35 cellular contexts compared by ENCODE assay signal in the genomic region with DNA sequence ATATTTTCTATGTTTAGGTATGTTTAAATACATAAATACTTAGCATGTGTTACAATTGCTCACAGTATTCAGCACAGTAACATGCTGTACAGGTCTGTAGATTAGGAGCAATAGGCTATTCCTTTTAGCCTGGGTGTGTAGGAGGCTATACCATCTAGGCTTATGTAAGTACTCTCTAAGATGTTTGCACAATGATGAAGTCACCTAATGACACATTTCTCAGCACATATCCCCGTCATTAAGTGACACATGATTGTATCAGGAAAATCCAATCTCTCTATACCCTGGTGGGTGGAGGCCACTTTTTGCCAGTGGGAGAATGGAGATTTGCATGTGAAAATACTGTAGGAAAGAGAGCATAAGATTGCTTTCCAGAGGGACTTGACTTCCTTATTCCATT. TPM values are rescaled to one million over a fixed set of nuclear protein-coding genes. Genes with fewer than 3 reads are reported as not detected.
"Had no signal": no experiment of that assay in that cellular context is flagged by ENCODE, and none has a peak within 500 bp of the region (broad histone marks: within the 10 kb centered on the region; RNA-seq: fewer than 3 reads in every experiment).

No MANE protein-coding gene starts in this region.

- H3K36me3 Mint-ChIP-seq: T-cell had no signal

- H3K36me3 ChIP-seq: breast epithelium, gastroesophageal sphincter, neutrophil, ovary, sigmoid colon, upper lobe of left lung had no signal

- H3K4me3 ChIP-seq: breast epithelium, gastroesophageal sphincter, hepatocyte, ovary, psoas muscle, sigmoid colon, smooth muscle cell, upper lobe of left lung had no signal

- H3K4me3 Mint-ChIP-seq: activated CD4-positive, alpha-beta memory T cell treated with anti-CD3 and anti-CD28 coated beads, Interleukin-2, amount 10 ng/mL, durations not matched to agents 7 days and 5 days; activated CD4-positive, alpha-beta T cell treated with anti-CD3 and anti-CD28 coated beads, Interleukin-2, amount 10 ng/mL, durations not matched to agents 24 days and 14 days; activated naive CD8-positive, alpha-beta T cell treated with anti-CD3 and anti-CD28 coated beads, Interleukin-2, amount 50 U/mL, for 24 hours; activated T-cell treated with anti-CD3 and anti-CD28 coated beads, Interleukin-2, amount 50 U/mL, for 24 hours; central memory CD8-positive, alpha-beta T cell; dendritic cell treated with granulocyte-macrophage colony-stimulating factor and Interleukin-4, amounts not matched to agents 40 ng/mL and 50 ng/mL, for 4 days; endodermal cell; nephron progenitor cell; stimulated activated memory B cell treated with anti-CD40 and anti-IgM and Interleukin-4, amounts not matched to agents 10 μg/mL and 1 μg/mL and 100 μg/mL, for 72 hours; stimulated activated naive CD8-positive, alpha-beta T cell treated with anti-CD3 and anti-CD28 coated beads, Interleukin-15, amount 100 ng/mL, for 72 hours; T-cell had no signal

- H3K4me1 Mint-ChIP-seq: activated CD4-positive, alpha-beta memory T cell treated with anti-CD3 and anti-CD28 coated beads, Interleukin-2, amount 10 ng/mL, durations not matched to agents 7 days and 5 days; activated CD4-positive, alpha-beta T cell treated with anti-CD3 and anti-CD28 coated beads, Interleukin-2, amount 10 ng/mL, durations not matched to agents 24 days and 14 days; activated naive CD8-positive, alpha-beta T cell treated with anti-CD3 and anti-CD28 coated beads, Interleukin-2, amount 50 U/mL, for 24 hours; central memory CD8-positive, alpha-beta T cell; stimulated activated memory B cell treated with anti-CD40 and anti-IgM and Interleukin-4, amounts not matched to agents 10 μg/mL and 1 μg/mL and 100 μg/mL, for 72 hours; stimulated activated naive CD8-positive, alpha-beta T cell treated with anti-CD3 and anti-CD28 coated beads, Interleukin-15, amount 100 ng/mL, for 72 hours; T-cell had no signal

- H3K27ac Mint-ChIP-seq: activated CD4-positive, alpha-beta memory T cell treated with anti-CD3 and anti-CD28 coated beads, Interleukin-2, amount 10 ng/mL, durations not matched to agents 7 days and 5 days; activated CD4-positive, alpha-beta T cell treated with anti-CD3 and anti-CD28 coated beads, Interleukin-2, amount 10 ng/mL, durations not matched to agents 24 days and 14 days; activated naive CD8-positive, alpha-beta T cell treated with anti-CD3 and anti-CD28 coated beads, Interleukin-2, amount 50 U/mL, for 24 hours; activated T-cell treated with anti-CD3 and anti-CD28 coated beads, Interleukin-2, amount 50 U/mL, for 24 hours; dendritic cell treated with granulocyte-macrophage colony-stimulating factor and Interleukin-4, amounts not matched to agents 40 ng/mL and 50 ng/mL, for 4 days; endodermal cell; nephron progenitor cell; stimulated activated memory B cell treated with anti-CD40 and anti-IgM and Interleukin-4, amounts not matched to agents 10 μg/mL and 1 μg/mL and 100 μg/mL, for 72 hours; stimulated activated naive CD8-positive, alpha-beta T cell treated with anti-CD3 and anti-CD28 coated beads, Interleukin-15, amount 100 ng/mL, for 72 hours; T-cell had no signal

- DNase-seq: activated CD4-positive, alpha-beta memory T cell treated with anti-CD3 and anti-CD28 coated beads, Interleukin-2, amount 10 ng/mL, durations not matched to agents 7 days and 5 days; activated CD4-positive, alpha-beta T cell treated with anti-CD3 and anti-CD28 coated beads, Interleukin-2, amount 10 ng/mL, durations not matched to agents 24 days and 14 days; activated CD4-positive, CD25-positive, alpha-beta regulatory T cell treated with anti-CD3 and anti-CD28 coated beads, Interleukin-2, amount 50 U/mL, for 72 hours; activated CD8-positive, alpha-beta memory T cell treated with anti-CD3 and anti-CD28 coated beads, Interleukin-2, amount 50 U/mL, for 48 hours; activated gamma-delta T cell treated with Interleukin-2 at 50 U/mL for 16 hours; activated naive CD4-positive, alpha-beta T cell treated with anti-CD3 and anti-CD28 coated beads, Interleukin-2, amount 50 U/mL, for 16 hours; activated naive CD8-positive, alpha-beta T cell treated with anti-CD3 and anti-CD28 coated beads, Interleukin-2, amount 50 U/mL, for 24 hours; activated T-cell treated with anti-CD3 and anti-CD28 coated beads, Interleukin-2, amount 50 U/mL, for 24 hours; amygdala; endodermal cell; islet precursor cell; left ventricle myocardium superior; nephron progenitor cell; ovary; psoas muscle; sigmoid colon; stimulated activated CD4-positive, alpha-beta T cell treated with anti-CD3 and anti-CD28 coated beads, Interleukin-1b, Interleukin-23, amount 100 ng/mL, for 48 hours; stimulated activated CD4-positive, alpha-beta T cell treated with anti-CD3 and anti-CD28 coated beads, Interleukin-4, amount 100 ng/mL, for 4 hours; stimulated activated CD8-positive, alpha-beta memory T cell treated with anti-CD3 and anti-CD28 coated beads, Interleukin-4, amount 100 ng/mL, for 48 hours; stimulated activated naive CD8-positive, alpha-beta T cell treated with anti-CD3 and anti-CD28 coated beads, Interleukin-15, amount 100 ng/mL, for 72 hours; substantia nigra; T-cell; upper lobe of left lung had no signal

- H3K27me3 ChIP-seq: breast epithelium, hepatocyte, ovary, upper lobe of left lung had no signal

- H3K9me3 ChIP-seq: breast epithelium, gastroesophageal sphincter, neutrophil, ovary, psoas muscle had no signal

- H3K27ac ChIP-seq: breast epithelium, gastroesophageal sphincter, hepatocyte, neutrophil, ovary, psoas muscle, sigmoid colon, upper lobe of left lung had no signal

- H3K9me3 Mint-ChIP-seq: activated T-cell treated with anti-CD3 and anti-CD28 coated beads, Interleukin-2, amount 50 U/mL, for 24 hours had no signal

- H3K4me1 ChIP-seq: breast epithelium had no signal

RNA-seq across cellular contexts. Expression of gene TEDDM1, which starts 5.5 kb away (rescaled TPM):
- total RNA-seq: activated CD4-positive, alpha-beta memory T cell treated with anti-CD3 and anti-CD28 coated beads, Interleukin-2, amount 10 ng/mL, durations not matched to agents 7 days and 5 days; activated CD4-positive, alpha-beta T cell treated with anti-CD3 and anti-CD28 coated beads, Interleukin-2, amount 10 ng/mL, durations not matched to agents 24 days and 14 days; breast epithelium; endodermal cell; gastroesophageal sphincter; hepatocyte; left ventricle myocardium superior; lung microvascular endothelial cell; mesenteric fat pad; mucosa of gallbladder; ovary; psoas muscle; sigmoid colon; smooth muscle cell; T-cell; T-helper 2 cell treated with Interferon-gamma antibody and Interleukin-4, amounts not matched to agents 100 ng/mL and 5 ng/mL, for 36 hours; upper lobe of left lung had no signal
- polyA plus RNA-seq: hepatocyte, psoas muscle, sigmoid colon, smooth muscle cell had no signal

RNA-seq across cellular contexts. Expression of gene RGSL1, which starts 43.9 kb away (rescaled TPM):
- total RNA-seq: activated CD4-positive, alpha-beta memory T cell treated with anti-CD3 and anti-CD28 coated beads, Interleukin-2, amount 10 ng/mL, durations not matched to agents 7 days and 5 days; activated CD4-positive, alpha-beta T cell treated with anti-CD3 and anti-CD28 coated beads, Interleukin-2, amount 10 ng/mL, durations not matched to agents 24 days and 14 days; breast epithelium; endodermal cell; hepatocyte; left ventricle myocardium superior; lung microvascular endothelial cell; mesenteric fat pad; mucosa of gallbladder; ovary; psoas muscle; sigmoid colon; smooth muscle cell; T-cell; T-helper 2 cell treated with Interferon-gamma antibody and Interleukin-4, amounts not matched to agents 100 ng/mL and 5 ng/mL, for 36 hours; upper lobe of left lung had no signal
- polyA plus RNA-seq: hepatocyte, ovary, psoas muscle, sigmoid colon, smooth muscle cell had no signal
